ENCODE assay signal across 21 cellular contexts in genomic region chr10:100469756-100470155, GRCh38. TPM values are rescaled to one million over a fixed set of nuclear protein-coding genes. Genes with fewer than 3 reads are reported as not detected.
DNase-seq lines count a peak whose midpoint lies in the region; ATAC-seq and TF ChIP-seq lines count a peak whose summit lies in the region.
"Had no signal": no experiment of that assay in that cellular context is flagged by ENCODE, and none has a peak within 500 bp of the region (broad histone marks: within the 10 kb centered on the region; RNA-seq: fewer than 3 reads in every experiment).

No MANE protein-coding gene starts in this region.

- no peak for TF ChIP-seq CTCF in HFFc6 (IDR thresholded peaks at IDR 0.05)
- no peak for TF ChIP-seq CTCF in mesothelial cell of epicardium (IDR thresholded peaks at IDR 0.05; ENCODE audit: unreplicated experiment)

- H3K4me1 Mint-ChIP-seq in HFFc6 (ENCODE audit: low read depth) (peaks cover 32% of the 10 kb centered on the region), mesothelial cell of epicardium (peaks cover 29% of the 10 kb centered on the region)

- H3K27me3 Mint-ChIP-seq in HFFc6 (ENCODE audit: insufficient read depth), result peaks cover 44% of the 10 kb centered on the region
- peaks cover 74% of the 10 kb centered on the region for H3K27me3 Mint-ChIP-seq in mesothelial cell of epicardium (ENCODE audit: low read depth)

- ATAC-seq in SK-N-SH treated with all-trans-retinoic acid at 6 μM for 48 hours, result peak; percentile 40
- ATAC-seq: HepG2, PC-3 had no signal

- H3K27ac Mint-ChIP-seq in HFFc6 (no peak overlapping the region), mesothelial cell of epicardium (peak overlapping the region; percentile 35)

- peak overlapping the region; percentile 44; the same call in 1 of the 2 replicates for H3K4me3 Mint-ChIP-seq in HFFc6
- H3K4me3 Mint-ChIP-seq in mesothelial cell of epicardium, result no peak overlapping the region

- DNase-seq in Daoy (ENCODE audit: low read depth) (peak; percentile 6), HFFc6 (no peak), mesothelial cell of epicardium (ENCODE audit: low spot score in 2 of 2, unreplicated experiment in 2 of 2) (no peak), NCI-H1417 treated with DMSO at 0.1 percent for 48 hours (lab: John Stamatoyannopoulos, UW) (no peak), DMS53 (lab: John Stamatoyannopoulos, UW) (no peak), NCI-H1092 (lab: John Stamatoyannopoulos, UW) (no peak)
- DNase-seq: DMS153, HCEC 1CT, KBM-7, NCI-H1105, NCI-H2029, NCI-H446, NCI-H524 treated with DMSO at 0.1 percent for 48 hours, NCI-H774, T-helper 1 cell had no signal

- H3K36me3 Mint-ChIP-seq in HFFc6 (ENCODE audit: low read depth) (no peaks in the 10 kb centered on the region), mesothelial cell of epicardium (no peaks in the 10 kb centered on the region)

- H3K9me3 Mint-ChIP-seq in HFFc6, result no peaks in the 10 kb centered on the region
- no peaks in the 10 kb centered on the region for H3K9me3 Mint-ChIP-seq in mesothelial cell of epicardium

TF ChIP-seq in SK-N-SH treated with all-trans-retinoic acid at 6 μM for 48 hours, 23 proteins besides CTCF, POLR2A, EP300 and RAD21:
- no peak for TF ChIP-seq TCF4 (CRISPR knock-in tag; IDR thresholded peaks at IDR 0.05; ENCODE audit: borderline replicate concordance)
- TF ChIP-seq OSR1 (CRISPR knock-in tag; IDR thresholded peaks at IDR 0.05), result no peak
- no peak for TF ChIP-seq ESRRG (CRISPR knock-in tag; IDR thresholded peaks at IDR 0.05)
- TF ChIP-seq ZFP3 (CRISPR knock-in tag; IDR thresholded peaks at IDR 0.05), result no peak
- no peak for TF ChIP-seq ZNF70 (CRISPR knock-in tag; IDR thresholded peaks at IDR 0.05)
- TF ChIP-seq RARB (CRISPR knock-in tag; IDR thresholded peaks at IDR 0.05), result no peak
- no peak for TF ChIP-seq ZNF8 (CRISPR knock-in tag; IDR thresholded peaks at IDR 0.05)
- TF ChIP-seq, protein P1, sequence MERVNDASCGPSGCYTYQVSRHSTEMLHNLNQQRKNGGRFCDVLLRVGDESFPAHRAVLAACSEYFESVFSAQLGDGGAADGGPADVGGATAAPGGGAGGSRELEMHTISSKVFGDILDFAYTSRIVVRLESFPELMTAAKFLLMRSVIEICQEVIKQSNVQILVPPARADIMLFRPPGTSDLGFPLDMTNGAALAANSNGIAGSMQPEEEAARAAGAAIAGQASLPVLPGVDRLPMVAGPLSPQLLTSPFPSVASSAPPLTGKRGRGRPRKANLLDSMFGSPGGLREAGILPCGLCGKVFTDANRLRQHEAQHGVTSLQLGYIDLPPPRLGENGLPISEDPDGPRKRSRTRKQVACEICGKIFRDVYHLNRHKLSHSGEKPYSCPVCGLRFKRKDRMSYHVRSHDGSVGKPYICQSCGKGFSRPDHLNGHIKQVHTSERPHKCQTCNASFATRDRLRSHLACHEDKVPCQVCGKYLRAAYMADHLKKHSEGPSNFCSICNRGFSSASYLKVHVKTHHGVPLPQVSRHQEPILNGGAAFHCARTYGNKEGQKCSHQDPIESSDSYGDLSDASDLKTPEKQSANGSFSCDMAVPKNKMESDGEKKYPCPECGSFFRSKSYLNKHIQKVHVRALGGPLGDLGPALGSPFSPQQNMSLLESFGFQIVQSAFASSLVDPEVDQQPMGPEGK (CRISPR knock-in tag; IDR thresholded peaks at IDR 0.05; ENCODE audit: borderline replicate concordance), result no peak
- TF ChIP-seq CSDC2 (CRISPR knock-in tag; IDR thresholded peaks at IDR 0.05), result no peak

RNA-seq across cellular contexts. Expression of gene WNT8B, which starts 6.9 kb away (rescaled TPM):
- total RNA-seq in Daoy (2014; rRNA removed; shearing (Covaris generic)), result not detected in 2 replicates
- total RNA-seq in HFFc6 (2021; fragmentation: NEBNext Ultra II Directional; extraction: Animal tissue kit (Norgen Biotek cat#: 25700)), result not detected
- 0.60 to 0.95 TPM (median 0.69 TPM) in 3 replicates for total RNA-seq in mesothelial cell of epicardium
- total RNA-seq: A172, HT1080, SJCRH30 had no signal

RNA-seq across cellular contexts. Expression of gene SEC31B, which starts 49.9 kb away (rescaled TPM):
- 0.27 and 0.34 TPM in 2 replicates for total RNA-seq in Daoy (2014; rRNA removed; shearing (Covaris generic))
- 1 to 10 TPM; 2.3 to 4.1 (median 2.5) TPM for total RNA-seq in HFFc6 (2021; fragmentation: NEBNext Ultra II Directional; extraction: Animal tissue kit (Norgen Biotek cat#: 25700))
- total RNA-seq in mesothelial cell of epicardium, result 26.8 to 30.2 TPM (median 28.8 TPM) in 3 replicates

RNA-seq across cellular contexts. Expression of gene NDUFB8, which starts 59.9 kb away (rescaled TPM):
- total RNA-seq in Daoy (2014; rRNA removed; shearing (Covaris generic)), result 138 and 147 TPM in 2 replicates
- 100 to 1,000 TPM; 167 to 222 (median 198) TPM for total RNA-seq in HFFc6 (2021; fragmentation: NEBNext Ultra II Directional; extraction: Animal tissue kit (Norgen Biotek cat#: 25700))
- total RNA-seq in mesothelial cell of epicardium, result 141 to 157 TPM (median 145 TPM) in 3 replicates
